ENCODE assay signal across 19 cellular contexts in the genomic region with DNA sequence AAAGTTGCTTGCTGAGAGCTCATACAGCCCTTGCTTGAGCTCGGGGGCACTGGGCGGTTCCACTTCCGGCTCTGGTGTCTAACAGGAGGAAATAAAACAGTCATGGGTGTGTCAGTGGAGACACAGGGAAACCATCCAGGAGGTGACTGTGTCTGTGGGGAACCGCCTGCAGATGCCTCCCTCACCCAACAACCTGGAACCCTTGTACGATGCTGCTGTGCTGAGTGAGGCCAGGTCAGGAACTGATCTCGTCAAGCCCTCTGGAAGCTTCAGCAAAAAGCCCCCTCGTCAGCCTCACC.
"Had no signal": no experiment of that assay in that cellular context is flagged by ENCODE, and none has a peak within 500 bp of the region (broad histone marks: within the 10 kb centered on the region; RNA-seq: fewer than 3 reads in every experiment).

No MANE protein-coding gene starts in this region.

- H3K4me1 ChIP-seq: foreskin keratinocyte had no signal

- H3K4me3 Mint-ChIP-seq: activated CD4-positive, alpha-beta memory T cell treated with anti-CD3 and anti-CD28 coated beads, Interleukin-2, amount 10 ng/mL, durations not matched to agents 7 days and 5 days; activated CD4-positive, alpha-beta T cell treated with anti-CD3 and anti-CD28 coated beads, Interleukin-2, amount 10 ng/mL, durations not matched to agents 24 days and 14 days; activated CD8-positive, alpha-beta memory T cell treated with anti-CD3 and anti-CD28 coated beads, Interleukin-2, amount 10 ng/mL, durations not matched to agents 7 days and 5 days; activated naive CD4-positive, alpha-beta T cell treated with anti-CD3 and anti-CD28 coated beads, Interleukin-2, amount 50 U/mL, for 24 hours; naive thymus-derived CD8-positive, alpha-beta T cell; T-helper 1 cell treated with Interleukin-12 subunit alpha and Interleukin-12 subunit beta and Interleukin-4 antibody, amounts not matched to agents 30 μg/mL and 1 μg/mL, for 36 hours had no signal

- H3K4me3 ChIP-seq: body of pancreas, cardiac muscle cell, lung had no signal

- DNase-seq: activated CD4-positive, alpha-beta memory T cell treated with anti-CD3 and anti-CD28 coated beads, Interleukin-2, amount 10 ng/mL, durations not matched to agents 7 days and 5 days; activated CD4-positive, alpha-beta T cell treated with anti-CD3 and anti-CD28 coated beads, Interleukin-2, amount 10 ng/mL, durations not matched to agents 24 days and 14 days; activated CD8-positive, alpha-beta memory T cell treated with anti-CD3 and anti-CD28 coated beads, Interleukin-2, amount 10 ng/mL, durations not matched to agents 7 days and 5 days; activated effector memory CD4-positive, alpha-beta T cell treated with anti-CD3 and anti-CD28 coated beads, Interleukin-2, amount 50 U/mL, for 16 hours; activated T-cell treated with anti-CD3 and anti-CD28 coated beads for 4 hours; anterior cingulate cortex; body of pancreas; erythroblast; foreskin keratinocyte; naive thymus-derived CD8-positive, alpha-beta T cell; retina; stimulated activated CD4-positive, alpha-beta T cell treated with anti-CD3 and anti-CD28 coated beads, Interleukin-4, amount 100 ng/mL, for 24 hours; stimulated activated naive CD8-positive, alpha-beta T cell treated with anti-CD3 and anti-CD28 coated beads, Interleukin-15, Interleukin-2, amounts not matched to agents 100 U/mL and 50 U/mL, for 24 hours; T1000 had no signal

- H3K4me1 Mint-ChIP-seq: activated CD4-positive, alpha-beta memory T cell treated with anti-CD3 and anti-CD28 coated beads, Interleukin-2, amount 10 ng/mL, durations not matched to agents 7 days and 5 days; activated CD8-positive, alpha-beta memory T cell treated with anti-CD3 and anti-CD28 coated beads, Interleukin-2, amount 10 ng/mL, durations not matched to agents 7 days and 5 days; activated naive CD4-positive, alpha-beta T cell treated with anti-CD3 and anti-CD28 coated beads, Interleukin-2, amount 50 U/mL, for 24 hours; naive thymus-derived CD8-positive, alpha-beta T cell had no signal

- H3K27ac Mint-ChIP-seq: activated CD4-positive, alpha-beta memory T cell treated with anti-CD3 and anti-CD28 coated beads, Interleukin-2, amount 10 ng/mL, durations not matched to agents 7 days and 5 days; activated CD4-positive, alpha-beta T cell treated with anti-CD3 and anti-CD28 coated beads, Interleukin-2, amount 10 ng/mL, durations not matched to agents 24 days and 14 days; activated CD8-positive, alpha-beta memory T cell treated with anti-CD3 and anti-CD28 coated beads, Interleukin-2, amount 10 ng/mL, durations not matched to agents 7 days and 5 days; activated naive CD4-positive, alpha-beta T cell treated with anti-CD3 and anti-CD28 coated beads, Interleukin-2, amount 50 U/mL, for 24 hours; naive thymus-derived CD8-positive, alpha-beta T cell; progenitor cell of endocrine pancreas; T-helper 1 cell treated with Interleukin-12 subunit alpha and Interleukin-12 subunit beta and Interleukin-4 antibody, amounts not matched to agents 30 μg/mL and 1 μg/mL, for 36 hours had no signal

- H3K27ac ChIP-seq: body of pancreas, cardiac muscle cell, foreskin keratinocyte had no signal

- H3K27me3 ChIP-seq: body of pancreas, cardiac muscle cell, foreskin keratinocyte had no signal

- H3K9me3 ChIP-seq: body of pancreas had no signal

- H3K27me3 Mint-ChIP-seq: activated CD4-positive, alpha-beta memory T cell treated with anti-CD3 and anti-CD28 coated beads, Interleukin-2, amount 10 ng/mL, durations not matched to agents 7 days and 5 days; activated CD4-positive, alpha-beta T cell treated with anti-CD3 and anti-CD28 coated beads, Interleukin-2, amount 10 ng/mL, durations not matched to agents 24 days and 14 days; activated CD8-positive, alpha-beta memory T cell treated with anti-CD3 and anti-CD28 coated beads, Interleukin-2, amount 10 ng/mL, durations not matched to agents 7 days and 5 days; activated naive CD4-positive, alpha-beta T cell treated with anti-CD3 and anti-CD28 coated beads, Interleukin-2, amount 50 U/mL, for 24 hours; naive thymus-derived CD8-positive, alpha-beta T cell had no signal

- H3K9me3 Mint-ChIP-seq: activated CD4-positive, alpha-beta memory T cell treated with anti-CD3 and anti-CD28 coated beads, Interleukin-2, amount 10 ng/mL, durations not matched to agents 7 days and 5 days; activated CD4-positive, alpha-beta T cell treated with anti-CD3 and anti-CD28 coated beads, Interleukin-2, amount 10 ng/mL, durations not matched to agents 24 days and 14 days; activated naive CD4-positive, alpha-beta T cell treated with anti-CD3 and anti-CD28 coated beads, Interleukin-2, amount 50 U/mL, for 24 hours; naive thymus-derived CD8-positive, alpha-beta T cell; T-helper 1 cell treated with Interleukin-12 subunit alpha and Interleukin-12 subunit beta and Interleukin-4 antibody, amounts not matched to agents 30 μg/mL and 1 μg/mL, for 36 hours had no signal
